14 cellular contexts compared by ENCODE assay signal in the genomic region with DNA sequence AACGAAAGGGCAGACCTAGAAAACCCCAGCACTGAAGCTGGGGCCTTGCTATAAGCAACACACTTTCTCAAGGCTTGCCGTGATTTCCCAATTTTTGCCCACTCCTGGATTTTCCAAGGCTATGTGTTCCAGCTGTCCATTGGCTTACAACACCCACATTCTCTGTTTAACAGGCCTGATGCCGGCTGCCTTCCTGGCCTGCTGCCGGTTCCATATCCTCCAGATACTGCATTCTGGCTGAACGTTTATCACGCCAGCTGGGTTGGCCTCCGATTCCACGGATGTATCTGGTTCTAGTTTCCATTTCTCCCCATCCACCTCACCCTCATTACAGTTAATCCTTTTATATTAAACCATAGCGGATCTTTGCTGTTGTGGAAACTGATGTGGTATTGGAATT. TPM values are rescaled to one million over a fixed set of nuclear protein-coding genes. Genes with fewer than 3 reads are reported as not detected.
A peak's percentile ranks its signal among the peaks of the same experiment; 100 is the strongest.
DNase-seq lines count a peak whose midpoint lies in the region; ATAC-seq, FAIRE-seq and TF ChIP-seq lines count a peak whose summit lies in the region.
"Had no signal": no experiment of that assay in that cellular context is flagged by ENCODE, and none has a peak within 500 bp of the region (broad histone marks: within the 10 kb centered on the region; RNA-seq: fewer than 3 reads in every experiment).

No MANE protein-coding gene starts in this region.

- H3K36me3 ChIP-seq in SK-N-SH (replicated peaks in 1 of 2; ENCODE audit: control insufficient read depth in 1 of 2, insufficient read depth in 2 of 2, low read length in 1 of 2) (no peaks in the 10 kb centered on the region), esophagus muscularis mucosa (no peaks in the 10 kb centered on the region), muscle layer of duodenum (ENCODE audit: control insufficient read depth in 1 of 2, insufficient read depth in 2 of 2, low read length in 2 of 2) (peaks cover 0 to 6% of the 10 kb centered on the region in 2 donors), kidney (ENCODE audit: control insufficient read depth in 1 of 2, insufficient read depth in 2 of 2, low read length in 2 of 2) (no peaks in the 10 kb centered on the region)
- H3K36me3 ChIP-seq: MG63 had no signal

- TF ChIP-seq RAD21 in SK-N-SH (IDR thresholded peaks at IDR 0.05; ENCODE audit: low read length): no peak

- WGBS in SK-N-SH (ENCODE audit: low lambda C conversion rate): 83% methylated on average over 9 of the region's 9 CpGs
- 79% methylated on average over 9 of the region's 9 CpGs for WGBS in esophagus muscularis mucosa

- H3K4me1 ChIP-seq in SK-N-SH (ENCODE audit: control insufficient read depth in 1 of 2, insufficient read depth in 2 of 2, low read depth in 1 of 2, low read length in 1 of 2): peaks cover 8 to 27% of the 10 kb centered on the region in 2 experiments
- H3K4me1 ChIP-seq in esophagus muscularis mucosa: peaks cover 32 to 52% (median 48%) of the 10 kb centered on the region in 4 donors
- H3K4me1 ChIP-seq in muscle layer of duodenum (ENCODE audit: control insufficient read depth in 1 of 2, insufficient read depth in 2 of 2, low read length in 2 of 2): peaks cover 18 to 26% of the 10 kb centered on the region in 2 donors
- peaks cover 17 to 20% of the 10 kb centered on the region in 2 donors for H3K4me1 ChIP-seq in kidney (ENCODE audit: control insufficient read depth in 1 of 2, insufficient read depth in 1 of 2, low read depth in 1 of 2, low read length in 2 of 2)

- peaks cover 16% of the 10 kb centered on the region for H4K20me1 ChIP-seq in SK-N-SH (ENCODE audit: insufficient read depth)

- H3K4me3 ChIP-seq in SK-N-SH (ENCODE audit: low read depth in 2 of 2, low read length in 1 of 2): no peak overlapping the region
- H3K4me3 ChIP-seq in esophagus muscularis mucosa: peak overlapping the region in 1 of 4 donors; percentile 2
- no peak overlapping the region for H3K4me3 ChIP-seq in muscle layer of duodenum (ENCODE audit: low read depth in 1 of 2, low read length in 2 of 2)
- H3K4me3 ChIP-seq in kidney (ENCODE audit: low read length in 2 of 2): no peak overlapping the region
- H3K4me3 ChIP-seq: MG63 had no signal

- H3K27ac ChIP-seq in SK-N-SH (ENCODE audit: low read depth in 2 of 2, low read length in 1 of 2) (0 out of 4 replicates have a peak overlapping the region, but pooled peaks of 1 of the 2 experiments have one; percentile 10), esophagus muscularis mucosa (replicated peaks in 1 of 4) (peak overlapping the region; percentile 14 to 95 (median 70)), muscle layer of duodenum (ENCODE audit: low read length) (peak overlapping the region; percentile 56), kidney (ENCODE audit: low read depth in 2 of 2, low read length in 2 of 2) (no peak overlapping the region)
- H3K27ac ChIP-seq: 22Rv1 had no signal

- H3K27me3 ChIP-seq in SK-N-SH (ENCODE audit: insufficient read depth) (no peaks in the 10 kb centered on the region), esophagus muscularis mucosa (no peaks in the 10 kb centered on the region), muscle layer of duodenum (ENCODE audit: low read depth, low read length) (no peaks in the 10 kb centered on the region)
- H3K27me3 ChIP-seq: MG63 had no signal

- H3K4me2 ChIP-seq in SK-N-SH: no peak overlapping the region

- no peak for TF ChIP-seq EP300 in SK-N-SH (IDR thresholded peaks at IDR 0.05; ENCODE audit: borderline replicate concordance in 1 of 2, low read depth in 1 of 2, low read length in 1 of 2)
- TF ChIP-seq EP300 in esophagus muscularis mucosa (IDR thresholded peaks at IDR 0.05): no peak

- peaks cover 32% of the 10 kb centered on the region for H3K79me2 ChIP-seq in SK-N-SH (ENCODE audit: insufficient read depth)

- H3K9me2 ChIP-seq in SK-N-SH: no peaks in the 10 kb centered on the region

- intact Hi-C loops in esophagus muscularis mucosa (cut with DNase I): loop anchor here (5.0 kb wide), 1 partner anchor 67 kb away; no protein-coding TSS in a partner anchor
- intact Hi-C loops in kidney (cut with DNase I): no loop called here

- H3F3A ChIP-seq in SK-N-SH (replicated peaks; ENCODE audit: insufficient read depth): peaks cover 12% of the 10 kb centered on the region

- TF ChIP-seq CTCF in SK-N-SH (IDR thresholded peaks at IDR 0.05): no peak
- no peak for TF ChIP-seq CTCF in esophagus muscularis mucosa (IDR thresholded peaks at IDR 0.05)
- no peak for TF ChIP-seq CTCF in kidney (IDR thresholded peaks at IDR 0.05; ENCODE audit: borderline replicate concordance, extremely low read depth, insufficient read depth)

- TF ChIP-seq POLR2A in esophagus muscularis mucosa (IDR thresholded peaks at IDR 0.05; ENCODE audit: low read depth): no peak

- H3K9ac ChIP-seq in SK-N-SH: no peak overlapping the region
- H3K9ac ChIP-seq in kidney (ENCODE audit: low read length in 2 of 2): no peak overlapping the region

- FAIRE-seq in urothelium cell line (lab: Jason Lieb, UNC) (peak; percentile 75), kidney (lab: Jason Lieb, UNC) (no peak)
- FAIRE-seq: colon had no signal

- no peaks in the 10 kb centered on the region for H3K9me3 ChIP-seq in SK-N-SH
- no peaks in the 10 kb centered on the region for H3K9me3 ChIP-seq in esophagus muscularis mucosa
- no peaks in the 10 kb centered on the region for H3K9me3 ChIP-seq in muscle layer of duodenum (ENCODE audit: control insufficient read depth in 1 of 2, low read length in 2 of 2)
- H3K9me3 ChIP-seq in kidney (ENCODE audit: control insufficient read depth in 1 of 2, low read length in 2 of 2): no peaks in the 10 kb centered on the region
- H3K9me3 ChIP-seq: MG63 had no signal

- no peak overlapping the region for H2AFZ ChIP-seq in SK-N-SH (ENCODE audit: low read depth)

- DNase-seq in SK-N-SH (no peak), esophagus muscularis mucosa (ENCODE audit: extremely low spot score) (no peak), urothelium cell line (ENCODE audit: low spot score) (no peak), kidney (no peak)
- DNase-seq in activated T-cell treated with anti-CD3 and anti-CD28 coated beads, Interleukin-2, amount 50 U/mL, for 48 hours: no peak
- DNase-seq: MG63; stimulated activated CD4-positive, alpha-beta T cell treated with anti-CD3 and anti-CD28 coated beads, Interleukin-15, amount 100 ng/mL, for 24 hours; substantia nigra had no signal

- CTCF ChIA-PET in SK-N-SH (lab: Yijun Ruan, JAX): interaction anchor here (1.0 to 4.4 kb wide), 10 partner anchors 10 to 950 kb away, joined by 3 to 59 read pairs (median 13); no protein-coding TSS in a partner anchor

- POLR2A ChIA-PET in SK-N-SH (lab: Yijun Ruan, JAX): no interaction called here

- ATAC-seq in SK-N-SH treated with all-trans-retinoic acid at 6 μM for 48 hours: no peak
- no peak for ATAC-seq in HG03175 (IDR thresholded peaks at IDR 0.05; ENCODE audit: unreplicated experiment)
- ATAC-seq: Panc1 had no signal

TF ChIP-seq in SK-N-SH treated with all-trans-retinoic acid at 6 μM for 48 hours, 23 proteins besides CTCF, POLR2A, EP300 and RAD21 (continues in another document):
- TF ChIP-seq TSHZ2 (CRISPR knock-in tag; IDR thresholded peaks at IDR 0.05): no peak

TF ChIP-seq in SK-N-SH, 30 proteins besides CTCF, POLR2A, EP300 and RAD21:
- TF ChIP-seq EZH2phosphoT487 (IDR thresholded peaks at IDR 0.05; ENCODE audit: borderline replicate concordance, low read depth): no peak
- TF ChIP-seq FOXJ3 (CRISPR knock-in tag; IDR thresholded peaks at IDR 0.05): no peak

RNA-seq across cellular contexts. Expression of gene PCNX1, which starts 1.9 kb away (rescaled TPM):
- 9.4 and 13.6 TPM in 2 replicates for polyA plus RNA-seq in SK-N-SH (2012; rRNA removed)
- polyA plus RNA-seq in SK-N-SH (2012; cell fraction: cytosol; rRNA removed): 9.1 and 10.1 TPM in 2 replicates
- polyA plus RNA-seq in SK-N-SH (2012; cell fraction: nucleus; rRNA removed): 21.1 and 30.6 TPM in 2 replicates
- total RNA-seq in esophagus muscularis mucosa: 10 to 100 TPM; 56.3 to 62.5 (median 59.6) TPM
- total RNA-seq in kidney: 55.2 TPM
- polyA plus RNA-seq in kidney (ENCODE audit: insufficient read depth, low read depth, low replicate concordance): 16.2 TPM

Comparison
In these comparisons a context has a peak if more than half of its experiments do, and no peak if none do; other contexts are left out.
1. H3K27ac ChIP-seq: peak in esophagus muscularis mucosa (4 of 4) and muscle layer of duodenum (single experiment); none in kidney (0 of 2).